In the genomic region with DNA sequence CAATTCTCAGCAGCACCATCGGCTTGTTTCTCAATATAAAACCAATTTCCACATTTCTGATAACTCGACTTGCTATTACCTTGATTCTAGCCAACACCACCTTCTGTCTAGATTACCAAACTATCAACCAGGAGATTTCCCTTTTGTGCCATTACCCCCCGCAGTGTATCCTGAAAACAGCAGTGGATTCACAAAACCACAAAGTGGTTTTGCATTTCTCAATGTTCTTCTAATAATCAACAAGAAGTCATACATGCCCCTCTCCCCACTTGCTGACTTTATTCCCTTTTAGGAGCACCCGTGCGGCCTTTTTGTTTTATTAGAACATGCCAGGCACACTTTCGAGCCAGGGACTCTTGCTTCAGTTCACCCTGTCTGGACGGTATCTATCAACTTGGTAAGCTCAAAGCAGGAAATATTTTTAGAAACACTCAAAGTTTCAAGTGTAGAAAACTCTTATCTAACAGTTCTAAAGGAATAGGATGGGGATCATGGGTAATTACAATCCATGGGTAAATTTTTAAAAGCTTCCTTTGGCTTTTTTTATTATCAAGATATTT, we compare ENCODE assay signal across 21 cellular contexts.
DNase-seq lines count a peak whose midpoint lies in the region; ATAC-seq and TF ChIP-seq lines count a peak whose summit lies in the region.
"Had no signal": no experiment of that assay in that cellular context is flagged by ENCODE, and none has a peak within 500 bp of the region (broad histone marks: within the 10 kb centered on the region; RNA-seq: fewer than 3 reads in every experiment).

No MANE protein-coding gene starts in this region.

- H3K36me3 ChIP-seq in left lung (no peaks in the 10 kb centered on the region), smooth muscle cell (ENCODE audit: low read depth) (no peaks in the 10 kb centered on the region)
- H3K36me3 ChIP-seq: SJCRH30 had no signal

- WGBS in right cardiac atrium = 63% methylated on average over 7 of the region's 7 CpGs
- 69% methylated on average over 7 of the region's 7 CpGs for WGBS in smooth muscle cell (ENCODE audit: low lambda C conversion rate)
- WGBS in lower leg skin, 2 donors = 89 to 91% methylated on average over 7 of the region's 7 CpGs

- POLR2A ChIA-PET in GM10248 (lab: Yijun Ruan, JAX) = no interaction called here

- DNase-seq in Right ventricle myocardium superior = no peak
- no peak for DNase-seq in right cardiac atrium
- DNase-seq in MV-4-11 (lab: John Stamatoyannopoulos, UW) = peak; percentile 45
- DNase-seq in left lung = no peak
- no peak for DNase-seq in smooth muscle cell (lab: John Stamatoyannopoulos, UW; ENCODE audit: unreplicated experiment)
- DNase-seq in DMS53 (lab: John Stamatoyannopoulos, UW) = no peak
- DNase-seq in GM10248 (ENCODE audit: extremely low spot score) = no peak
- DNase-seq in lower leg skin (ENCODE audit: low spot score in 2 of 2) = no peak
- DNase-seq: Calu3; CD8-positive, alpha-beta memory T cell; DMS153; GDM1; MM.1S; NCI-H1105 treated with DMSO at 0.1 percent for 48 hours; NCI-H2029 treated with DMSO at 0.1 percent for 48 hours; NCI-H524 treated with DMSO at 0.1 percent for 48 hours; NCI-H82; PC-3; RPMI8226; SJCRH30 had no signal

- no peak overlapping the region for H3K4me2 ChIP-seq in smooth muscle cell

- peak; percentile 81 for ATAC-seq in Right ventricle myocardium superior (ENCODE audit: poor library complexity)
- ATAC-seq in right cardiac atrium = no peak
- peak; percentile 91 for ATAC-seq in left lung
- ATAC-seq: PC-3 had no signal

- TF ChIP-seq POLR2A in lower leg skin (IDR thresholded peaks at IDR 0.05) = no peak

- H2AFZ ChIP-seq in smooth muscle cell (ENCODE audit: low read depth) = peak overlapping the region; percentile 35

- H3K4me1 ChIP-seq in right cardiac atrium (ENCODE audit: control insufficient read depth, insufficient read depth, low read length) (no peaks in the 10 kb centered on the region), left lung (no peaks in the 10 kb centered on the region), smooth muscle cell (ENCODE audit: low read depth) (peaks cover 2% of the 10 kb centered on the region)
- H3K4me1 ChIP-seq: SJCRH30 had no signal

- H3K4me3 ChIP-seq in right cardiac atrium (ENCODE audit: low read length) (no peak overlapping the region), left lung (no peak overlapping the region), smooth muscle cell (no peak overlapping the region), lower leg skin (ENCODE audit: low read depth, poor library complexity, severe bottlenecking) (no peak overlapping the region)
- H3K4me3 ChIP-seq: SJCRH30 had no signal

- H3K27me3 ChIP-seq in right cardiac atrium (ENCODE audit: control insufficient read depth, insufficient read depth) (no peaks in the 10 kb centered on the region), left lung (no peaks in the 10 kb centered on the region), smooth muscle cell (ENCODE audit: low read depth) (no peaks in the 10 kb centered on the region)
- H3K27me3 ChIP-seq: SJCRH30 had no signal

- no peaks in the 10 kb centered on the region for H3F3A ChIP-seq in smooth muscle cell (ENCODE audit: low read depth)

- no peak overlapping the region for H3K9ac ChIP-seq in smooth muscle cell (ENCODE audit: low read depth)

- H3K9me3 ChIP-seq in right cardiac atrium (ENCODE audit: control insufficient read depth, low read length) = no peaks in the 10 kb centered on the region
- H3K9me3 ChIP-seq in left lung = no peaks in the 10 kb centered on the region
- H3K9me3 ChIP-seq in smooth muscle cell (replicated peaks; ENCODE audit: low read depth) = no peaks in the 10 kb centered on the region
- H3K9me3 ChIP-seq: SJCRH30 had no signal

- H4K20me1 ChIP-seq in smooth muscle cell (ENCODE audit: low read depth) = no peaks in the 10 kb centered on the region

- no peaks in the 10 kb centered on the region for H3K79me2 ChIP-seq in smooth muscle cell (ENCODE audit: low read depth)

- intact Hi-C loops in Right ventricle myocardium superior (cut with DNase I) = no loop called here
- intact Hi-C loops in right cardiac atrium (cut with DNase I) = no loop called here
- intact Hi-C loops in left lung (cut with DNase I) = no loop called here
- intact Hi-C loops in lower leg skin (cut with DNase I; ENCODE audit: low total_unique reads) = no loop called here

- no peak overlapping the region for H3K27ac ChIP-seq in right cardiac atrium (ENCODE audit: low read length)
- no peak overlapping the region for H3K27ac ChIP-seq in left lung
- no peak overlapping the region for H3K27ac ChIP-seq in smooth muscle cell (ENCODE audit: low read depth)
- H3K27ac ChIP-seq: C4-2B, SJCRH30 had no signal

- TF ChIP-seq CTCF in left lung (IDR thresholded peaks at IDR 0.05) (no peak), smooth muscle cell (IDR thresholded peaks at IDR 0.05; ENCODE audit: borderline replicate concordance, insufficient read depth, poor library complexity, severe bottlenecking) (no peak), GM10248 (IDR thresholded peaks at IDR 0.05; ENCODE audit: control extremely low read depth, extremely low read depth, low read depth, missing control alignments) (no peak), lower leg skin (IDR thresholded peaks at IDR 0.05) (no peak)

- CTCF ChIA-PET in GM10248 (lab: Yijun Ruan, JAX) = no interaction called here

Comparison
In these comparisons a context has a peak if more than half of its experiments do, and no peak if none do; other contexts are left out.
1. ATAC-seq: peak in Right ventricle myocardium superior (single experiment) and left lung (single experiment); none in right cardiac atrium (0 of 2).